ENCODE assay signal across 17 cellular contexts in genomic region chr11:16959528-16960100, GRCh38. TPM values are rescaled to one million over a fixed set of nuclear protein-coding genes. Genes with fewer than 3 reads are reported as not detected.
DNase-seq lines count a peak whose midpoint lies in the region; ATAC-seq and TF ChIP-seq lines count a peak whose summit lies in the region.
"Had no signal": no experiment of that assay in that cellular context is flagged by ENCODE, and none has a peak within 500 bp of the region (broad histone marks: within the 10 kb centered on the region; RNA-seq: fewer than 3 reads in every experiment).

No MANE protein-coding gene starts in this region.

- 92 to 94% methylated on average over 5 to 6 of the region's 6 CpGs for WGBS in upper lobe of left lung, 2 donors

- POLR2A ChIA-PET in PC-9 (lab: Charles Lee; ENCODE audit: unreplicated experiment) (no interaction called here), T-cell (lab: Charles Lee) (no interaction called here)

- H3K4me1 ChIP-seq in PC-9 (replicated peaks; ENCODE audit: insufficient read depth): peaks cover 75% of the 10 kb centered on the region
- H3K4me1 ChIP-seq in upper lobe of left lung: peaks cover 0 to 23% (median 3%) of the 10 kb centered on the region in 4 donors
- H3K4me1 ChIP-seq: BE2C had no signal

- no peaks in the 10 kb centered on the region for H3K36me3 Mint-ChIP-seq in mesothelial cell of epicardium
- no peaks in the 10 kb centered on the region for H3K36me3 Mint-ChIP-seq in T-cell

- H3K36me3 ChIP-seq in PC-9 (ENCODE audit: low read depth) (no peaks in the 10 kb centered on the region; the same call in 1 of the 2 replicates), upper lobe of left lung (no peaks in the 10 kb centered on the region)
- H3K36me3 ChIP-seq: BE2C had no signal

- H3K4me1 Mint-ChIP-seq in mesothelial cell of epicardium (peaks cover 9% of the 10 kb centered on the region), T-cell (peaks cover 0 to 5% (median 2%) of the 10 kb centered on the region in 3 donors)

- no peaks in the 10 kb centered on the region for H3K9me3 ChIP-seq in PC-9 (ENCODE audit: insufficient read depth, low read depth)
- no peaks in the 10 kb centered on the region for H3K9me3 ChIP-seq in upper lobe of left lung
- H3K9me3 ChIP-seq: BE2C, mucosa of descending colon had no signal

- H3K27ac ChIP-seq in PC-9: peak overlapping the region; percentile 61
- peak overlapping the region in 1 of 4 donors; percentile 15 for H3K27ac ChIP-seq in upper lobe of left lung

- TF ChIP-seq EP300 in upper lobe of left lung (IDR thresholded peaks at IDR 0.05): no peak

- ATAC-seq in upper lobe of left lung (ENCODE audit: low FRiP score in 2 of 2): no peak
- no peak for ATAC-seq in T-cell (replicated peaks in 1 of 4)

- H3F3A ChIP-seq in PC-9 (ENCODE audit: insufficient read depth, low read depth): peaks cover 51% of the 10 kb centered on the region

- H3K9me2 ChIP-seq in PC-9 (ENCODE audit: insufficient read depth): no peaks in the 10 kb centered on the region

- TF ChIP-seq POLR2A in upper lobe of left lung (IDR thresholded peaks at IDR 0.05): no peak

- no peak for TF ChIP-seq CTCF in PC-9 (conservative IDR thresholded peaks at IDR 0.05)
- no peak for TF ChIP-seq CTCF in mesothelial cell of epicardium (IDR thresholded peaks at IDR 0.05; ENCODE audit: unreplicated experiment)
- TF ChIP-seq CTCF in upper lobe of left lung (IDR thresholded peaks at IDR 0.05): no peak

- no peaks in the 10 kb centered on the region for H3K27me3 Mint-ChIP-seq in mesothelial cell of epicardium (ENCODE audit: low read depth)
- H3K27me3 Mint-ChIP-seq in T-cell: no peaks in the 10 kb centered on the region

- no peak overlapping the region for H3K4me3 Mint-ChIP-seq in mesothelial cell of epicardium
- H3K4me3 Mint-ChIP-seq in T-cell: no peak overlapping the region
- H3K4me3 Mint-ChIP-seq: activated CD4-positive, alpha-beta T cell treated with anti-CD3 and anti-CD28 coated beads, Interleukin-2, amount 10 ng/mL, durations not matched to agents 24 days and 14 days had no signal

- no peaks in the 10 kb centered on the region for H4K20me1 ChIP-seq in PC-9 (ENCODE audit: insufficient read depth)

- no peak overlapping the region for H2AFZ ChIP-seq in PC-9

- CTCF ChIA-PET in PC-9 (lab: Charles Lee): no interaction called here
- CTCF ChIA-PET in T-cell (lab: Charles Lee): interaction anchor here in 1 of 2 donors (0.6 kb wide), 1 partner anchor 103 kb away, joined by 3 read pairs; no protein-coding TSS in a partner anchor

- H3K27me3 ChIP-seq in PC-9 (ENCODE audit: insufficient read depth, low read depth): no peaks in the 10 kb centered on the region
- H3K27me3 ChIP-seq in upper lobe of left lung: no peaks in the 10 kb centered on the region
- H3K27me3 ChIP-seq: BE2C had no signal

- H3K4me2 ChIP-seq in PC-9: peak overlapping the region; percentile 45

- H3K79me2 ChIP-seq in PC-9 (ENCODE audit: low read depth): peaks cover 71% of the 10 kb centered on the region

- no TSS peak for BruUV-seq in PC-9 (replicated peaks; lab: Mats Ljungman, UMichigan)

- intact Hi-C loops in PC-9 (cut with micrococcal nuclease; ENCODE audit: unreplicated experiment): loop anchor here (1.0 to 10.0 kb wide), 2 partner anchors 22 to 245 kb away; partner anchors contain the start of gene PIK3C2A

- H3K9me3 Mint-ChIP-seq in mesothelial cell of epicardium (no peaks in the 10 kb centered on the region), T-cell (no peaks in the 10 kb centered on the region)
- H3K9me3 Mint-ChIP-seq: activated CD4-positive, alpha-beta T cell treated with anti-CD3 and anti-CD28 coated beads, Interleukin-2, amount 10 ng/mL, durations not matched to agents 24 days and 14 days had no signal

- H3K4me3 ChIP-seq in PC-9 (no peak overlapping the region), upper lobe of left lung (no peak overlapping the region)
- H3K4me3 ChIP-seq: mucosa of descending colon had no signal

- DNase-seq in DMS153 (lab: John Stamatoyannopoulos, UW) (peak; percentile 56), NCI-H1105 treated with DMSO at 0.1 percent for 48 hours (lab: John Stamatoyannopoulos, UW) (peak; percentile 67), PC-9 (no peak), mesothelial cell of epicardium (ENCODE audit: low spot score in 2 of 2, unreplicated experiment in 2 of 2) (no peak), upper lobe of left lung (no peak), mucosa of gallbladder (ENCODE audit: low spot score) (no peak), T-cell (no peak), medulla oblongata (ENCODE audit: extremely low spot score) (no peak)
- DNase-seq: activated CD4-positive, alpha-beta T cell treated with anti-CD3 and anti-CD28 coated beads, Interleukin-2, amount 10 ng/mL, durations not matched to agents 24 days and 14 days; BE2C; erythroblast; HCEC 1CT; IMR-90; Right ventricle myocardium superior; stimulated activated CD4-positive, alpha-beta T cell treated with anti-CD3 and anti-CD28 coated beads, Interleukin-12 subunit alpha, Interleukin-12 subunit beta, amount 100 ng/mL, for 4 hours; T1000 had no signal

- H3K27ac Mint-ChIP-seq in mesothelial cell of epicardium (peak overlapping the region; percentile 37), T-cell (no peak overlapping the region)
- H3K27ac Mint-ChIP-seq: activated CD4-positive, alpha-beta T cell treated with anti-CD3 and anti-CD28 coated beads, Interleukin-2, amount 10 ng/mL, durations not matched to agents 24 days and 14 days had no signal

RNA-seq across cellular contexts. Expression of gene PLEKHA7, which starts 54.6 kb away (rescaled TPM):
- 26.9 and 28.3 TPM in 2 replicates for total RNA-seq in PC-9 (2021)
- 23.9 to 30.5 TPM (median 30.5 TPM) in 3 replicates for total RNA-seq in mesothelial cell of epicardium
- total RNA-seq in upper lobe of left lung: 10 to 100 TPM; 27.5 to 87.0 (median 48.6) TPM
- 60.9 TPM for total RNA-seq in mucosa of gallbladder
- 1 to 10 TPM; 4.8 to 8.8 (median 5.8) TPM for total RNA-seq in T-cell
- total RNA-seq: IMR-90 had no signal

Comparison
In these comparisons a context has a peak if more than half of its experiments do, and no peak if none do; other contexts are left out.
1. DNase-seq: peak in DMS153 (single experiment) and NCI-H1105 treated with DMSO at 0.1 percent for 48 hours (single experiment); none in PC-9 (0 of 2), mesothelial cell of epicardium (0 of 2), upper lobe of left lung (0 of 2), mucosa of gallbladder (single experiment), T-cell (0 of 34) and medulla oblongata (single experiment).